Comparison of ENCODE assay signal across 32 cellular contexts in the genomic region with DNA sequence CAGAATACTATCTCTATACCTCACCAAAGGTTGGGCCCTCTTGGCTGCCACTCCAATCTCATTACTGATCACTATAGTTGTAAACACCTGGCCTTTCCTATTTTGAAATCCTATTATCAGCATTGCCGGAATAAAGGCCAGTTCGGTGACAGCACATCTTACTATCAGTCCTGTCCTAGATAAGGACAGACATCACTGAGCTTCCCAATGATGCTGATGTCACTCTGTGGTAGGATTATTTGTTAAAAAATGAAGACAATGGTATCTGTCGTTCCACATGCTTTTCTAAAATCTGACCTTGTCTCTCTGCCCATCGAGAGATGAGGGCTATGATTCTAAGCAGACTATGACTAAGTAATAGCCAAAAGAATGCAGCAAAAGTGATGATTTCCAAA.
"Had no signal": no experiment of that assay in that cellular context is flagged by ENCODE, and none has a peak within 500 bp of the region (broad histone marks: within the 10 kb centered on the region; RNA-seq: fewer than 3 reads in every experiment).

No MANE protein-coding gene starts in this region.

- H3K27me3 ChIP-seq: adrenal gland, breast epithelium, cardiac muscle cell, colonic mucosa, esophagus squamous epithelium, gastroesophageal sphincter, heart right ventricle had no signal

- DNase-seq: activated B cell treated with CpG ODN at 0.5 μM for 24 hours; activated CD4-positive, alpha-beta T cell treated with anti-CD3 and anti-CD28 coated beads for 48 hours; activated CD4-positive, alpha-beta T cell treated with anti-CD3 and anti-CD28 coated beads, Interleukin-2, amount 50 U/mL, for 1 hour; activated CD4-positive, alpha-beta T cell treated with anti-CD3 and anti-CD28 coated beads, Interleukin-2, amount 50 U/mL, for 48 hours; activated CD8-positive, alpha-beta memory T cell treated with anti-CD3 and anti-CD28 coated beads for 24 hours; activated CD8-positive, alpha-beta T cell treated with anti-CD3 and anti-CD28 coated beads for 36 hours; activated effector memory CD4-positive, alpha-beta T cell treated with Interleukin-2 at 50 U/mL for 16 hours; activated gamma-delta T cell treated with Interleukin-2 at 50 U/mL for 16 hours; activated naive CD4-positive, alpha-beta T cell treated with anti-CD3 and anti-CD28 coated beads for 36 hours; activated naive CD8-positive, alpha-beta T cell treated with anti-CD3 and anti-CD28 coated beads for 36 hours; activated naive CD8-positive, alpha-beta T cell treated with anti-CD3 and anti-CD28 coated beads, Interleukin-2, amount 50 U/mL, for 24 hours; activated T-cell treated with anti-CD3 and anti-CD28 coated beads, Interleukin-2, amount 50 U/mL, for 4 hours; aorta; central memory CD4-positive, alpha-beta T cell; cerebellar nuclear complex; colonic mucosa; effector CD8-positive, alpha-beta T cell; esophagus squamous epithelium; foreskin melanocyte; heart right ventricle; T1000; WERI-Rb-1 had no signal

- H3K27ac ChIP-seq: breast epithelium, cardiac muscle cell, colonic mucosa, epithelial cell of prostate, esophagus squamous epithelium, gastroesophageal sphincter, heart right ventricle, WERI-Rb-1 had no signal

- ATAC-seq: activated CD4-positive, CD25-positive, alpha-beta regulatory T cell treated with anti-CD3 and anti-CD28 coated beads, Interleukin-2, amount 50 U/mL, for 24 hours; activated CD8-positive, alpha-beta T cell treated with anti-CD3 and anti-CD28 coated beads for 36 hours; activated naive CD8-positive, alpha-beta T cell treated with anti-CD3 and anti-CD28 coated beads, Interleukin-2, amount 50 U/mL, for 24 hours; activated T-cell treated with anti-CD3 and anti-CD28 coated beads, Interleukin-2, amount 50 U/mL, for 4 hours; activated T-helper 17 cell treated with anti-CD3 and anti-CD28 coated beads, Interleukin-2, amount 50 U/mL, for 72 hours; gastroesophageal sphincter; heart right ventricle had no signal

- H3K36me3 ChIP-seq: adrenal gland, breast epithelium, cardiac muscle cell, colonic mucosa, esophagus squamous epithelium, gastroesophageal sphincter, heart right ventricle, WERI-Rb-1 had no signal

- H3K4me3 ChIP-seq: adrenal gland, breast epithelium, cardiac muscle cell, colonic mucosa, esophagus squamous epithelium, gastroesophageal sphincter, heart right ventricle had no signal

- H3K36me3 Mint-ChIP-seq: activated naive CD4-positive, alpha-beta T cell treated with anti-CD3 and anti-CD28 coated beads, Interleukin-2, amount 50 U/mL, for 24 hours; activated naive CD8-positive, alpha-beta T cell treated with anti-CD3 and anti-CD28 coated beads for 36 hours; brain had no signal

- H3K9me3 ChIP-seq: adrenal gland, breast epithelium, colonic mucosa, esophagus squamous epithelium, gastroesophageal sphincter, heart right ventricle had no signal

- H3K27ac Mint-ChIP-seq: activated B cell treated with CpG ODN at 0.5 μM for 24 hours; activated CD8-positive, alpha-beta T cell treated with anti-CD3 and anti-CD28 coated beads for 36 hours; activated naive CD4-positive, alpha-beta T cell treated with anti-CD3 and anti-CD28 coated beads for 36 hours; activated naive CD4-positive, alpha-beta T cell treated with anti-CD3 and anti-CD28 coated beads, Interleukin-2, amount 50 U/mL, for 24 hours; activated naive CD8-positive, alpha-beta T cell treated with anti-CD3 and anti-CD28 coated beads for 36 hours; activated naive CD8-positive, alpha-beta T cell treated with anti-CD3 and anti-CD28 coated beads, Interleukin-2, amount 50 U/mL, for 24 hours; activated T-helper 17 cell treated with anti-CD3 and anti-CD28 coated beads, Interleukin-2, amount 50 U/mL, for 72 hours; brain; T-helper 1 cell treated with Interleukin-12 subunit alpha and Interleukin-12 subunit beta and Interleukin-4 antibody, amounts not matched to agents 30 μg/mL and 1 μg/mL, for 36 hours had no signal

- H3K4me1 ChIP-seq: adrenal gland, breast epithelium, colonic mucosa, esophagus squamous epithelium, gastroesophageal sphincter, heart right ventricle had no signal

- H3K9me3 Mint-ChIP-seq: activated naive CD4-positive, alpha-beta T cell treated with anti-CD3 and anti-CD28 coated beads, Interleukin-2, amount 50 U/mL, for 24 hours; activated naive CD8-positive, alpha-beta T cell treated with anti-CD3 and anti-CD28 coated beads for 36 hours; brain; T-helper 1 cell treated with Interleukin-12 subunit alpha and Interleukin-12 subunit beta and Interleukin-4 antibody, amounts not matched to agents 30 μg/mL and 1 μg/mL, for 36 hours had no signal

- H3K4me1 Mint-ChIP-seq: activated B cell treated with CpG ODN at 0.5 μM for 24 hours; activated naive CD4-positive, alpha-beta T cell treated with anti-CD3 and anti-CD28 coated beads, Interleukin-2, amount 50 U/mL, for 24 hours; activated naive CD8-positive, alpha-beta T cell treated with anti-CD3 and anti-CD28 coated beads for 36 hours; activated naive CD8-positive, alpha-beta T cell treated with anti-CD3 and anti-CD28 coated beads, Interleukin-2, amount 50 U/mL, for 24 hours; activated T-helper 17 cell treated with anti-CD3 and anti-CD28 coated beads, Interleukin-2, amount 50 U/mL, for 72 hours had no signal

- H3K4me3 Mint-ChIP-seq: activated B cell treated with CpG ODN at 0.5 μM for 24 hours; activated CD8-positive, alpha-beta T cell treated with anti-CD3 and anti-CD28 coated beads for 36 hours; activated naive CD4-positive, alpha-beta T cell treated with anti-CD3 and anti-CD28 coated beads for 36 hours; activated naive CD4-positive, alpha-beta T cell treated with anti-CD3 and anti-CD28 coated beads, Interleukin-2, amount 50 U/mL, for 24 hours; activated naive CD8-positive, alpha-beta T cell treated with anti-CD3 and anti-CD28 coated beads for 36 hours; activated naive CD8-positive, alpha-beta T cell treated with anti-CD3 and anti-CD28 coated beads, Interleukin-2, amount 50 U/mL, for 24 hours; activated T-cell treated with anti-CD3 and anti-CD28 coated beads, Interleukin-2, amount 50 U/mL, for 4 hours; activated T-helper 17 cell treated with anti-CD3 and anti-CD28 coated beads, Interleukin-2, amount 50 U/mL, for 72 hours; brain; T-helper 1 cell treated with Interleukin-12 subunit alpha and Interleukin-12 subunit beta and Interleukin-4 antibody, amounts not matched to agents 30 μg/mL and 1 μg/mL, for 36 hours had no signal

- H3K27me3 Mint-ChIP-seq: activated B cell treated with CpG ODN at 0.5 μM for 24 hours; activated CD8-positive, alpha-beta T cell treated with anti-CD3 and anti-CD28 coated beads for 36 hours; activated naive CD4-positive, alpha-beta T cell treated with anti-CD3 and anti-CD28 coated beads, Interleukin-2, amount 50 U/mL, for 24 hours; activated naive CD8-positive, alpha-beta T cell treated with anti-CD3 and anti-CD28 coated beads for 36 hours; activated naive CD8-positive, alpha-beta T cell treated with anti-CD3 and anti-CD28 coated beads, Interleukin-2, amount 50 U/mL, for 24 hours; activated T-helper 17 cell treated with anti-CD3 and anti-CD28 coated beads, Interleukin-2, amount 50 U/mL, for 72 hours had no signal
